Comparison of ENCODE assay signal across 1 cellular context in the genomic region with DNA sequence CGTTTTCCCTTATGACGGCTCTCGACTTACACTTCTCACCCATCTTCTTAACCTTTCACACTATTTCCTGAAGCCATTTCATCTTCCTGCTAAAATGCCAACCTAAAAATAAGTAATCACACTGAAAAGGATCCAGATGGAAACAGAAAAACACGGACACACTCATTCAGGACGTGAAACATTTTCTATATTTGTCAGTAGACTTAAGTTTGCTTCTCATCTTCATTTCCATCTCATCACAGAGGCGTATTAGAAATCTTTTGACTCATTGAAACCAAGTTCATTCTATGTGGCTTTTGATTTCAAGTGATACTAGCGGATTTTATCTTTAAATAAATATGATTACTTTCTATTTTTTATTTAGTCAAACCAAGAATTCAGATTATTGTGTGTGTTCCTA.
A peak's percentile ranks its signal among the peaks of the same experiment; 100 is the strongest.
TF ChIP-seq lines count a peak whose summit lies in the region.

No MANE protein-coding gene starts in this region.

TF ChIP-seq in GM12878, 131 proteins besides CTCF, POLR2A, EP300 and RAD21:
- TF ChIP-seq JUNB (IDR thresholded peaks at IDR 0.05) (peak; percentile 42; the same call in 1 of the 2 replicates), SIN3A (IDR thresholded peaks at IDR 0.05; ENCODE audit: low read depth, low read length) (no peak), NFIC (IDR thresholded peaks at IDR 0.05; ENCODE audit: low read depth, low read length) (peak; percentile 47; the same call in 1 of the 2 replicates)
- TF ChIP-seq, protein P1, sequence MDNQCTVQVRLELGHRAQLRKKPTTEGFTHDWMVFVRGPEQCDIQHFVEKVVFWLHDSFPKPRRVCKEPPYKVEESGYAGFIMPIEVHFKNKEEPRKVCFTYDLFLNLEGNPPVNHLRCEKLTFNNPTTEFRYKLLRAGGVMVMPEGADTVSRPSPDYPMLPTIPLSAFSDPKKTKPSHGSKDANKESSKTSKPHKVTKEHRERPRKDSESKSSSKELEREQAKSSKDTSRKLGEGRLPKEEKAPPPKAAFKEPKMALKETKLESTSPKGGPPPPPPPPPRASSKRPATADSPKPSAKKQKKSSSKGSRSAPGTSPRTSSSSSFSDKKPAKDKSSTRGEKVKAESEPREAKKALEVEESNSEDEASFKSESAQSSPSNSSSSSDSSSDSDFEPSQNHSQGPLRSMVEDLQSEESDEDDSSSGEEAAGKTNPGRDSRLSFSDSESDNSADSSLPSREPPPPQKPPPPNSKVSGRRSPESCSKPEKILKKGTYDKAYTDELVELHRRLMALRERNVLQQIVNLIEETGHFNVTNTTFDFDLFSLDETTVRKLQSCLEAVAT (IDR thresholded peaks at IDR 0.05): no peak
